16 cellular contexts compared by ENCODE assay signal in the genomic region with DNA sequence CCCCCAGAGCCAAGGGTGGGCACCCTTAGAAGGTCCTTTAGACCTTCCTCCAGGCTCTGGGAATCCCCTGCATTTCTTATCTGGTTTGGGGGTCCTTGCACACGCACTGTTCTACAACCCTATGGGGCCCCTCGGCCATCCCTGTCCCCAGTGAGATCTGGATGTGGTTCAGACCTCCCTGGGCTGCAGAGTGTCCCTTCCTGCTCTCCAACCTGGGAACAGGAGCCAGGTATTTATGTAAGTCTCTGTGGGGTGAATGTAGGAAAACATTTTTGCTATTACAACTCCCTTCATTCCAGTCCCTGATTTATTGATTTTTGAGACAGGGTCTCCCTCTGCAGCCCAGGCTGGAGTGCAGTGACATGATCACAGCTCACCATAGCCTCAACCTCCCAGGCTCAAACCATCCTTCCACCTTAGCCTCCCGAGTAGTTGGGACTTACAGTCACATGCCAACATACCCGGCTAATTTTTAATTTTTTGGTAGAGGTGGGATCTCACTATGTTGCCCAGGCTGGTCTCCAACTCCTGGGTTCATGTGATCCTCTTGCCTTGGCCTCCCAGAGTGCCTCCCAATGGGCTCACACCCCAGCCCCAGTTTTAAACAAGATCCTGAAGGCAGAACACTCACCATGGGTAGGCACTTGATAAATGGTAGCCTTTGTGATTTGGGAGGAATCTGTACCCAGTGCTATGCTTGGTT.
"Had no signal": no experiment of that assay in that cellular context is flagged by ENCODE, and none has a peak within 500 bp of the region (broad histone marks: within the 10 kb centered on the region; RNA-seq: fewer than 3 reads in every experiment).

No MANE protein-coding gene starts in this region.

- H3K4me3 ChIP-seq: esophagus muscularis mucosa, lung, ovary, SJSA1 had no signal

- H3K9me3 Mint-ChIP-seq: activated CD8-positive, alpha-beta T cell treated with anti-CD3 and anti-CD28 coated beads for 36 hours; activated T-cell treated with anti-CD3 and anti-CD28 coated beads, Interleukin-2, amount 50 U/mL, for 72 hours; central memory CD8-positive, alpha-beta T cell; neural crest cell had no signal

- DNase-seq: activated CD4-positive, alpha-beta T cell treated with anti-CD3 and anti-CD28 coated beads for 4 hours; activated CD8-positive, alpha-beta memory T cell treated with anti-CD3 and anti-CD28 coated beads, Interleukin-2, amount 50 U/mL, for 4 hours; activated CD8-positive, alpha-beta T cell treated with anti-CD3 and anti-CD28 coated beads for 36 hours; activated gamma-delta T cell treated with Interleukin-2 at 50 U/mL for 16 hours; activated T-cell treated with anti-CD3 and anti-CD28 coated beads, Interleukin-2, amount 50 U/mL, for 72 hours; left colon; ovary; stimulated activated CD4-positive, alpha-beta T cell treated with anti-CD3 and anti-CD28 coated beads, Interleukin-15, amount 100 ng/mL, for 24 hours; T-helper 1 cell; trophoblast cell had no signal

- H3K36me3 ChIP-seq: esophagus muscularis mucosa, ovary had no signal

- H3K27ac Mint-ChIP-seq: activated CD8-positive, alpha-beta T cell treated with anti-CD3 and anti-CD28 coated beads for 36 hours; activated T-cell treated with anti-CD3 and anti-CD28 coated beads, Interleukin-2, amount 50 U/mL, for 72 hours had no signal

- ATAC-seq: activated CD8-positive, alpha-beta T cell treated with anti-CD3 and anti-CD28 coated beads for 36 hours; activated T-cell treated with anti-CD3 and anti-CD28 coated beads, Interleukin-2, amount 50 U/mL, for 72 hours; left colon had no signal

- H3K27me3 Mint-ChIP-seq: activated CD8-positive, alpha-beta T cell treated with anti-CD3 and anti-CD28 coated beads for 36 hours; central memory CD8-positive, alpha-beta T cell had no signal

- H3K4me3 Mint-ChIP-seq: activated CD8-positive, alpha-beta T cell treated with anti-CD3 and anti-CD28 coated beads for 36 hours; activated T-cell treated with anti-CD3 and anti-CD28 coated beads, Interleukin-2, amount 50 U/mL, for 72 hours; central memory CD8-positive, alpha-beta T cell; neural crest cell had no signal

- H3K27me3 ChIP-seq: esophagus muscularis mucosa, ovary, SJSA1 had no signal

- H3K9me3 ChIP-seq: esophagus muscularis mucosa, ovary, SJSA1 had no signal

- H3K27ac ChIP-seq: ovary, VCaP had no signal
